In the genomic region with DNA sequence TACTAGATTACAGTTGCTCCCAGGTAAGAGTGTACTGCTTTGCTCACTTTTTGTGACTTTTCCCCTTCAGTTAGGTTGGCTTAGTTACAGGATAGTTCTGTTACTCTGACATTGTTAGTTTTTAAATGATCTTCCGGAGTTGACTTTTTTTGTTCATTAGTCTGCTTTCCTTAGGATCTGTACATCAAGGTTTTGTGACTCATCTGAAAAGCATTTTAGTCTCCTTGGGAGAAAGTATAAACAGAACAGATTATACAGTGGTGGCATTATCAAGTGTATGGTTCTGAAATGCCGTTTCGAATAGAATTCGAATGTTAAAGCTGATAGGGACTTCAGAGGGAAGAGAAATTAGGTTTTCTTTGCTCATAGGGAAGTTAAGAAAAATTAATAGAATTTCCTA, we compare ENCODE assay signal across 18 cellular contexts.
A peak's percentile ranks its signal among the peaks of the same experiment; 100 is the strongest.
DNase-seq lines count a peak whose midpoint lies in the region; ATAC-seq, FAIRE-seq and TF ChIP-seq lines count a peak whose summit lies in the region.
"Had no signal": no experiment of that assay in that cellular context is flagged by ENCODE, and none has a peak within 500 bp of the region (broad histone marks: within the 10 kb centered on the region; RNA-seq: fewer than 3 reads in every experiment).

No MANE protein-coding gene starts in this region.

- peak; percentile 3 for DNase-seq in AG04449 (ENCODE audit: low read depth, low spot score)
- DNase-seq in HS-5 (ENCODE audit: low read depth): peak; percentile 25
- DNase-seq in astrocyte of the spinal cord (ENCODE audit: low read depth, low spot score): peak; percentile 81
- peak; percentile 9 for DNase-seq in keratinocyte (ENCODE audit: low read depth, low spot score)
- no peak for DNase-seq in stimulated activated CD4-positive, alpha-beta T cell treated with anti-CD3 and anti-CD28 coated beads, Interleukin-2, amount 100 ng/mL, for 48 hours
- DNase-seq: anterior cingulate cortex, mucosa of descending colon, NCI-H1417 treated with DMSO at 0.1 percent for 48 hours, NCI-H774, SJCRH30, WERI-Rb-1 had no signal

- TF ChIP-seq CTCF in AG04449 (IDR thresholded peaks at IDR 0.05; ENCODE audit: insufficient read depth, low read length, missing control alignments) (no peak), astrocyte of the spinal cord (IDR thresholded peaks at IDR 0.05; ENCODE audit: low read depth, low read length) (no peak), keratinocyte (optimal IDR thresholded peaks at IDR 0.05 in 1 of 3, IDR thresholded peaks at IDR 0.05 in 1 of 3, conservative IDR thresholded peaks at IDR 0.05 in 1 of 3; ENCODE audit: extremely low read depth in 1 of 3, insufficient read depth in 2 of 3, low read length in 3 of 3) (no peak)

- peak overlapping the region; percentile 18 for H3K4me2 ChIP-seq in keratinocyte (ENCODE audit: control insufficient read depth, extremely low read depth, insufficient read depth, low read depth, low read length)

- peak overlapping the region; percentile 18 for H3K27ac ChIP-seq in keratinocyte (ENCODE audit: control insufficient read depth, insufficient read depth, low read length)
- H3K27ac ChIP-seq: C4-2B, epithelial cell of prostate, SJCRH30, WERI-Rb-1 had no signal

- CTCF ChIA-PET in AG04449 (lab: Yijun Ruan, JAX): interaction anchor here (0.7 kb wide), 1 partner anchor 497 kb away, joined by 3 read pairs; no protein-coding TSS in a partner anchor

- dilution Hi-C loops in keratinocyte (cut with MboI; ENCODE audit: extremely low pct_ligation_motif_present, low sequenced_read_pairs): no loop called here

- peaks cover 7 to 8% of the 10 kb centered on the region in 2 experiments for H3K36me3 ChIP-seq in keratinocyte (ENCODE audit: control insufficient read depth in 2 of 2, extremely low read depth in 1 of 2, insufficient read depth in 2 of 2, low read length in 2 of 2)

- H3K4me3 ChIP-seq in AG04449 (ENCODE audit: low read depth, low read length) (no peak overlapping the region), astrocyte of the spinal cord (ENCODE audit: low read depth, low read length) (no peak overlapping the region), keratinocyte (ENCODE audit: control insufficient read depth in 2 of 3, extremely low read depth in 1 of 3, insufficient read depth in 2 of 3, low read depth in 1 of 3, low read length in 3 of 3) (no peak overlapping the region)
- H3K4me3 ChIP-seq: K562, mucosa of descending colon, SJCRH30 had no signal

- FAIRE-seq in keratinocyte (lab: Jason Lieb, UNC): peak; percentile 75
- FAIRE-seq: G401.6, K562 had no signal

- no peaks in the 10 kb centered on the region for H3K9me3 ChIP-seq in keratinocyte (ENCODE audit: control insufficient read depth, low read depth, low read length)
- H3K9me3 ChIP-seq: mucosa of descending colon, SJCRH30 had no signal

- POLR2A ChIA-PET in AG04449 (lab: Yijun Ruan, JAX): no interaction called here

- in situ Hi-C loops in astrocyte of the spinal cord (cut with HindIII; ENCODE audit: low sequenced_read_pairs): no loop called here

- peaks cover 28% of the 10 kb centered on the region for H3K4me1 ChIP-seq in keratinocyte (ENCODE audit: control insufficient read depth, extremely low read depth, insufficient read depth, low read length)
- H3K4me1 ChIP-seq: SJCRH30 had no signal

- ATAC-seq in GM19324 (IDR thresholded peaks at IDR 0.05; ENCODE audit: low FRiP score, unreplicated experiment): no peak
- ATAC-seq in GM21576 (IDR thresholded peaks at IDR 0.05; ENCODE audit: unreplicated experiment): no peak
- ATAC-seq in HG03432 (IDR thresholded peaks at IDR 0.05; ENCODE audit: unreplicated experiment): no peak
- ATAC-seq: K562, mucosa of descending colon had no signal

- H2AFZ ChIP-seq in keratinocyte (ENCODE audit: control insufficient read depth, low read length): no peak overlapping the region

- no peaks in the 10 kb centered on the region for H3K27me3 ChIP-seq in keratinocyte (ENCODE audit: control insufficient read depth, extremely low read depth, insufficient read depth, low read length)
- H3K27me3 ChIP-seq: SJCRH30 had no signal

- H3K79me2 ChIP-seq in keratinocyte (ENCODE audit: control insufficient read depth, insufficient read depth, low read length): no peaks in the 10 kb centered on the region

- no peak overlapping the region for H3K9ac ChIP-seq in keratinocyte (ENCODE audit: control insufficient read depth, extremely low read depth, insufficient read depth, low read length)

- H3K9me1 ChIP-seq in keratinocyte (ENCODE audit: control insufficient read depth, extremely low read depth, insufficient read depth, low read length): no peaks in the 10 kb centered on the region

- peaks cover 4% of the 10 kb centered on the region for H4K20me1 ChIP-seq in keratinocyte (ENCODE audit: control insufficient read depth, extremely low read depth, insufficient read depth, low read length)

Comparison
In these comparisons a context has a peak if more than half of its experiments do, and no peak if none do; other contexts are left out.
1. DNase-seq: peak in AG04449 (single experiment), HS-5 (single experiment), astrocyte of the spinal cord (single experiment) and keratinocyte (single experiment); none in stimulated activated CD4-positive, alpha-beta T cell treated with anti-CD3 and anti-CD28 coated beads, Interleukin-2, amount 100 ng/mL, for 48 hours (0 of 2).